25 cellular contexts compared by ENCODE assay signal in the genomic region with DNA sequence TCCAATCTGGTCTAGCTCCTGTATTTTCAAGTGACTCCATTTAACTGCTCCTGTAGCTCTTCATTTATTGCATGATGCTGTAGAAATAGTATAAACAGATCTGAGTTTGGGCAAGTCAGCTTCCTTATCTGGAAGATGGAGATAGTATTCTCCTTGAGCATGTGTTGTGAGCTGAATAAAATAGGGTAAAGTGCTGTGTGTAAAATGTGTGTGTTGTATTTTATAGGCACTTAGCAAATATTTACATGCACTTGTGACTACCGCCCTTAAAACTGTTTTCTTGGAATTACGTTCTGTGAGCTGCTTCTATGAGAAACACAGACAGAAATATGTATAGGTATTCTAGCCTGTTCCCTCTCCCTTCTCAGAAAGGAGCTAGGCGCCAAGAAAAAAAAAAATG.
"Had no signal": no experiment of that assay in that cellular context is flagged by ENCODE, and none has a peak within 500 bp of the region (broad histone marks: within the 10 kb centered on the region; RNA-seq: fewer than 3 reads in every experiment).

No MANE protein-coding gene starts in this region.

- H3K27ac ChIP-seq: colonic mucosa, esophagus muscularis mucosa, heart right ventricle, lower lobe of right lung, neural progenitor cell, parathyroid adenoma, right lobe of liver, thoracic aorta, transverse colon, upper lobe of right lung, vagina had no signal

- H3K36me3 ChIP-seq: colonic mucosa, esophagus muscularis mucosa, heart right ventricle, lower lobe of right lung, neural progenitor cell, right lobe of liver, thoracic aorta, transverse colon, upper lobe of right lung, vagina had no signal

- H3K4me2 ChIP-seq: neural progenitor cell had no signal

- H3K9me3 ChIP-seq: colonic mucosa, esophagus muscularis mucosa, heart right ventricle, lower lobe of right lung, right lobe of liver, thoracic aorta, transverse colon, upper lobe of right lung, vagina had no signal

- H3K4me1 ChIP-seq: colonic mucosa, esophagus muscularis mucosa, heart right ventricle, lower lobe of right lung, neural progenitor cell, parathyroid adenoma, right lobe of liver, transverse colon, upper lobe of right lung, vagina had no signal

- DNase-seq: colonic mucosa; dermis blood vessel endothelial cell; effector memory CD4-positive, alpha-beta T cell; foreskin melanocyte; glutamatergic neuron; heart right ventricle; hypothalamus; immature natural killer cell; islet precursor cell; kidney glomerular epithelial cell; left ventricle myocardium superior; lower lobe of right lung; naive B cell; right lobe of liver; small intestine; stimulated activated CD4-positive, alpha-beta T cell treated with anti-CD3 and anti-CD28 coated beads, Interleukin-15, amount 100 ng/mL, for 24 hours; stimulated activated CD4-positive, alpha-beta T cell treated with anti-CD3 and anti-CD28 coated beads, Interleukin-2, amount 100 ng/mL, for 48 hours; stimulated activated naive B cell treated with anti-CD40 and anti-IgM and Interleukin-4, amounts not matched to agents 10 μg/mL and 1 μg/mL and 100 μg/mL, for 72 hours; transverse colon; upper lobe of right lung had no signal

- H3K79me2 ChIP-seq: parathyroid adenoma had no signal

- H3K4me3 ChIP-seq: colonic mucosa, esophagus muscularis mucosa, heart right ventricle, lower lobe of right lung, neural progenitor cell, right lobe of liver, thoracic aorta, transverse colon, upper lobe of right lung, vagina had no signal

- H3K27me3 ChIP-seq: colonic mucosa, esophagus muscularis mucosa, heart right ventricle, neural progenitor cell, right lobe of liver, transverse colon, upper lobe of right lung, vagina had no signal

- H3K9ac ChIP-seq: neural progenitor cell, parathyroid adenoma had no signal
